In the genomic region with DNA sequence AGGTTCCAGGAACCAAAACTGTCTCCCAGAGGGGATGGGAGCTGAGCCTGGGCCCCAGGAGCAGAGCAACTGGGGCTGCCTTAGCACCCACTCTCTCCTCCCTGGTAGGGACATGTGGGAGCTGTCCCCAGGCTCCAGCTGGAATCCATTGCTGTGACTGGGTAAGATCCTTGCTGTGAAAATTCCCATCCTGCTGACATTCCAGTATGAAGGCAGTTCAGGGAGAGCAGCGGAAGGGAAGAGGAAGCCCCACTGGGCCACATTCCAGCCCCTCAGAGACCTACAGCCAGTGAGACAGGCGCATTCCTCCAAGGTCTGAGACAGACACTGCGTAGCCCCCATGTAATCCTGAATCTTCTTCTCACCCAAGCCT, we compare ENCODE assay signal across 10 cellular contexts. TPM values are rescaled to one million over a fixed set of nuclear protein-coding genes. Genes with fewer than 3 reads are reported as not detected.
DNase-seq lines count a peak whose midpoint lies in the region; ATAC-seq and TF ChIP-seq lines count a peak whose summit lies in the region.
"Had no signal": no experiment of that assay in that cellular context is flagged by ENCODE, and none has a peak within 500 bp of the region (broad histone marks: within the 10 kb centered on the region; RNA-seq: fewer than 3 reads in every experiment).

No MANE protein-coding gene starts in this region.

- TSS peak; percentile 70 for BruUV-seq in HCT116 (replicated peaks; lab: Mats Ljungman, UMichigan)

- H3K9me2 ChIP-seq in HCT116 (ENCODE audit: insufficient read depth), result no peaks in the 10 kb centered on the region

- H2AFZ ChIP-seq in HCT116 (ENCODE audit: low read depth, low read length, poor library complexity, severe bottlenecking), result no peak overlapping the region

- RAD21 ChIA-PET in HCT116 (lab: Charles Lee; ENCODE audit: low non-redundant PET in 1 of 2, low total read pairs in 2 of 2, uncharacterized antibody in 2 of 2, unreplicated experiment in 2 of 2), result no interaction called here

- CTCF ChIA-PET in HCT116 (lab: Charles Lee), result interaction anchor here (1.6 to 2.0 kb wide), 2 partner anchors 11 to 24 kb away, joined by 7 to 8 read pairs; partner anchors contain the start of gene MYO18A

- POLR2A ChIA-PET in HCT116 (lab: Charles Lee), result interaction anchor here (0.7 to 3.7 kb wide), 3 partner anchors 9 to 23 kb away, joined by 3 to 31 read pairs (median 5); partner anchors contain the start of gene MYO18A

- H3K4me2 ChIP-seq in HCT116 (ENCODE audit: low read length), result peak overlapping the region; percentile 76

- H3K27ac ChIP-seq in HCT116 (ENCODE audit: low read depth, low read length) (peak overlapping the region; percentile 93), right cardiac atrium (ENCODE audit: low read length) (peak overlapping the region; percentile 74), spleen (peak overlapping the region; percentile 57 to 82 (median 76))

- peak overlapping the region; percentile 82 for H3K27ac Mint-ChIP-seq in activated naive CD8-positive, alpha-beta T cell treated with anti-CD3 and anti-CD28 coated beads for 36 hours
- H3K27ac Mint-ChIP-seq in stimulated activated naive B cell treated with anti-CD40 and anti-IgM and Interleukin-4, amounts not matched to agents 10 μg/mL and 1 μg/mL and 100 μg/mL, for 72 hours, result no peak overlapping the region

- H3K36me3 ChIP-seq in HCT116 (ENCODE audit: control insufficient read depth in 1 of 2, insufficient read depth in 2 of 2, low read length in 2 of 2) (no peaks in the 10 kb centered on the region), spleen (no peaks in the 10 kb centered on the region)

- ATAC-seq in HCT116 (no peak), right cardiac atrium (peak in 1 of 2 donors; percentile 5), HG03280 (IDR thresholded peaks at IDR 0.05; ENCODE audit: unreplicated experiment) (no peak)
- no peak for ATAC-seq in stimulated activated naive B cell treated with anti-CD40 and anti-IgM and Interleukin-4, amounts not matched to agents 10 μg/mL and 1 μg/mL and 100 μg/mL, for 72 hours (replicated peaks)

- H3K79me2 ChIP-seq in HCT116 (ENCODE audit: insufficient read depth, low read length), result peaks cover 61% of the 10 kb centered on the region

- WGBS in right cardiac atrium, result 56% methylated on average over 3 of the region's 3 CpGs
- WGBS in spleen, 5 donors, result 35 to 84% (median 55%) methylated on average over 3 of the region's 3 CpGs

- peaks cover 21% of the 10 kb centered on the region for H3K4me1 Mint-ChIP-seq in activated naive CD8-positive, alpha-beta T cell treated with anti-CD3 and anti-CD28 coated beads for 36 hours
- peaks cover 29 to 58% of the 10 kb centered on the region in 2 donors for H3K4me1 Mint-ChIP-seq in stimulated activated naive B cell treated with anti-CD40 and anti-IgM and Interleukin-4, amounts not matched to agents 10 μg/mL and 1 μg/mL and 100 μg/mL, for 72 hours

- no peak overlapping the region for H3K4me3 Mint-ChIP-seq in activated naive CD8-positive, alpha-beta T cell treated with anti-CD3 and anti-CD28 coated beads for 36 hours
- peak overlapping the region in 1 of 2 donors; percentile 71 for H3K4me3 Mint-ChIP-seq in stimulated activated naive B cell treated with anti-CD40 and anti-IgM and Interleukin-4, amounts not matched to agents 10 μg/mL and 1 μg/mL and 100 μg/mL, for 72 hours

- no peak for TF ChIP-seq RAD21 in HCT116 (IDR thresholded peaks at IDR 0.05; ENCODE audit: low read depth)

- peak overlapping the region in 1 of 2 experiments; percentile 35; a peak in 1 of 4 replicates for H3K4me3 ChIP-seq in HCT116 (replicated peaks in 1 of 2; ENCODE audit: low read depth in 1 of 2, low read length in 2 of 2)
- H3K4me3 ChIP-seq in right cardiac atrium (ENCODE audit: low read length), result no peak overlapping the region
- no peak overlapping the region for H3K4me3 ChIP-seq in spleen

- H3K4me1 ChIP-seq in HCT116 (ENCODE audit: control insufficient read depth in 1 of 2, insufficient read depth in 2 of 2, low read length in 2 of 2) (peaks cover 80 to 88% of the 10 kb centered on the region in 2 experiments), right cardiac atrium (ENCODE audit: control insufficient read depth, insufficient read depth, low read length) (peaks cover 47% of the 10 kb centered on the region), spleen (peaks cover 18 to 76% (median 58%) of the 10 kb centered on the region in 6 donors)

- no peak for TF ChIP-seq CTCF in HCT116 (IDR thresholded peaks at IDR 0.05 in 2 of 3, conservative IDR thresholded peaks at IDR 0.05 in 1 of 3; ENCODE audit: borderline replicate concordance in 1 of 3, insufficient read depth in 1 of 3, low read depth in 2 of 3, low read length in 2 of 3)
- no peak for TF ChIP-seq CTCF in spleen (IDR thresholded peaks at IDR 0.05 in 8 of 11, conservative IDR thresholded peaks at IDR 0.05 in 3 of 11)

- no peaks in the 10 kb centered on the region for H3K9me3 Mint-ChIP-seq in activated naive CD8-positive, alpha-beta T cell treated with anti-CD3 and anti-CD28 coated beads for 36 hours
- H3K9me3 Mint-ChIP-seq in stimulated activated naive B cell treated with anti-CD40 and anti-IgM and Interleukin-4, amounts not matched to agents 10 μg/mL and 1 μg/mL and 100 μg/mL, for 72 hours, result no peaks in the 10 kb centered on the region

- H3K27me3 Mint-ChIP-seq in activated naive CD8-positive, alpha-beta T cell treated with anti-CD3 and anti-CD28 coated beads for 36 hours, result no peaks in the 10 kb centered on the region
- no peaks in the 10 kb centered on the region for H3K27me3 Mint-ChIP-seq in stimulated activated naive B cell treated with anti-CD40 and anti-IgM and Interleukin-4, amounts not matched to agents 10 μg/mL and 1 μg/mL and 100 μg/mL, for 72 hours

- H3K9me3 ChIP-seq in HCT116 (ENCODE audit: control insufficient read depth in 1 of 2, insufficient read depth in 1 of 2, low read depth in 1 of 2, low read length in 2 of 2), result no peaks in the 10 kb centered on the region
- H3K9me3 ChIP-seq in right cardiac atrium (ENCODE audit: control insufficient read depth, low read length), result no peaks in the 10 kb centered on the region
- no peaks in the 10 kb centered on the region for H3K9me3 ChIP-seq in spleen

- H3K36me3 Mint-ChIP-seq in activated naive CD8-positive, alpha-beta T cell treated with anti-CD3 and anti-CD28 coated beads for 36 hours, result no peaks in the 10 kb centered on the region
- H3K36me3 Mint-ChIP-seq in stimulated activated naive B cell treated with anti-CD40 and anti-IgM and Interleukin-4, amounts not matched to agents 10 μg/mL and 1 μg/mL and 100 μg/mL, for 72 hours, result peaks cover 3 to 8% of the 10 kb centered on the region in 2 donors

- H3K9ac ChIP-seq in HCT116 (ENCODE audit: low read length), result peak overlapping the region; percentile 63

- DNase-seq in HCT116 (ENCODE audit: low read depth, low spot score) (no peak), right cardiac atrium (peak in 2 of 3 donors; percentile 60 to 62), spleen (no peak), mesenteric fat pad (ENCODE audit: low spot score) (no peak)
- DNase-seq in activated naive CD8-positive, alpha-beta T cell treated with anti-CD3 and anti-CD28 coated beads for 36 hours, result no peak
- DNase-seq in stimulated activated naive B cell treated with anti-CD40 and anti-IgM and Interleukin-4, amounts not matched to agents 10 μg/mL and 1 μg/mL and 100 μg/mL, for 72 hours, result no peak
- no peak for DNase-seq in stimulated activated CD4-positive, alpha-beta T cell treated with anti-CD3 and anti-CD28 coated beads, Interleukin-4, amount 100 ng/mL, for 1 hour
- DNase-seq: NCI-H2081 treated with DMSO at 0.1 percent for 48 hours, retina had no signal

- intact Hi-C loops in HCT116 (cut with micrococcal nuclease), result no loop called here
- intact Hi-C loops in right cardiac atrium (cut with DNase I), result loop anchor here in 1 of 4 donors (10.0 kb wide), 1 partner anchor 129 kb away; no protein-coding TSS in a partner anchor
- intact Hi-C loops in spleen (cut with DNase I; ENCODE audit: low total_unique reads), result no loop called here

- TF ChIP-seq POLR2A in HCT116 (IDR thresholded peaks at IDR 0.05; ENCODE audit: borderline replicate concordance, extremely low read depth, insufficient read depth, insufficient read length) (no peak), spleen (IDR thresholded peaks at IDR 0.05) (no peak)

- no peaks in the 10 kb centered on the region for H3K27me3 ChIP-seq in HCT116 (ENCODE audit: insufficient read depth, low read length)
- H3K27me3 ChIP-seq in right cardiac atrium (ENCODE audit: control insufficient read depth, insufficient read depth), result no peaks in the 10 kb centered on the region
- H3K27me3 ChIP-seq in spleen (replicated peaks in 1 of 7), result peaks cover 0 to 3% (median 0%) of the 10 kb centered on the region in 7 donors

- no peaks in the 10 kb centered on the region for H4K20me1 ChIP-seq in HCT116 (ENCODE audit: insufficient read depth)

TF ChIP-seq in HCT116, 20 proteins besides CTCF, POLR2A, EP300 and RAD21:
- TF ChIP-seq ZFX (IDR thresholded peaks at IDR 0.05) (peak; percentile 58), YY1 (IDR thresholded peaks at IDR 0.05; ENCODE audit: extremely low read depth, insufficient replicate concordance, low read depth, low read length) (no peak)

RNA-seq across cellular contexts. Expression of gene MYO18A, which starts 24.2 kb away (rescaled TPM):
- total RNA-seq in HCT116 (2021; ENCODE audit: unreplicated experiment) (37.2 TPM), right cardiac atrium (100 to 1,000 TPM; 206 to 312 (median 277) TPM), spleen (100 to 1,000 TPM in 2 of 7 donors, 10 to 100 TPM in 5; 57.6 to 114 (median 85.5) TPM), mesenteric fat pad (48.6 TPM)
- 33.8 and 36.0 TPM in 2 replicates for polyA plus RNA-seq in HCT116 (2012)
- 10 to 100 TPM; 23.6 to 24.2 TPM for total RNA-seq in activated naive CD8-positive, alpha-beta T cell treated with anti-CD3 and anti-CD28 coated beads for 36 hours
- polyA plus RNA-seq in right cardiac atrium (248 TPM), spleen (10 to 100 TPM; 24.2 to 55.0 (median 44.5) TPM)

Comparison
In these comparisons a context has a peak if more than half of its experiments do, and no peak if none do; other contexts are left out.
1. DNase-seq: peak in right cardiac atrium (2 of 3); none in HCT116 (single experiment), activated naive CD8-positive, alpha-beta T cell treated with anti-CD3 and anti-CD28 coated beads for 36 hours (single experiment), spleen (single experiment), stimulated activated naive B cell treated with anti-CD40 and anti-IgM and Interleukin-4, amounts not matched to agents 10 μg/mL and 1 μg/mL and 100 μg/mL, for 72 hours (single experiment), mesenteric fat pad (single experiment) and stimulated activated CD4-positive, alpha-beta T cell treated with anti-CD3 and anti-CD28 coated beads, Interleukin-4, amount 100 ng/mL, for 1 hour (single experiment).
2. Peak in every context shown above with its lines, with median percentiles within 50 percentile points of each other: H3K27ac ChIP-seq.